29 cellular contexts compared by ENCODE assay signal in the genomic region with DNA sequence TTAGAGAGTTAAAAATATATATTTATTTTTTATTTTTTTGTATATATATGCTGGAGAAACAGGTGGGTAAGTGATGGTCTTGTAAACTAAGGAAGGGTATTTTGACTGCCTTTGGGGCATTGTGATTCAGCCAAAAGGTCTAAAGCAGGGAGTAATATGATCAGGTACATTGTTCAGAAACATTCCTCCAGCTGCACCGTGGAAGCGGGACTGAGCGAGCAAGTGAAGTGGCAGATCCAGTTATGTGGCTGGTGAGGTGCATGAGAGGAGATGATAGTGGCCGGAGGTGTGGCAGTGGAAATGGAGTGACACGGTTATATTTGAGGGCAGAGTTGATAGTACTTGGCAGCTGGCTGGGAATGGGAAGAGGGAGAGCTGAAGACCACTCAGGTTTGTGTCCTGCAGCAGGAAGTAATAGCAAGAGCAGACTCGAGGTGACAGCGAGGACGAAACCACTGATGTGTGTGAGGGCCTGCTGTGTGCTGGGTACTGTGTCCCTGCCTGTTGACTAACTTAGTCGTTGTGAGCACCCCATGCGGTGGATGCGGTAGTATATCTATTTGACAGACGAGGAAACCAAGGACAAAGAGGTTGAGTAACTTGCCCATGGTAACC. TPM values are rescaled to one million over a fixed set of nuclear protein-coding genes. Genes with fewer than 3 reads are reported as not detected.
DNase-seq lines count a peak whose midpoint lies in the region; ATAC-seq, FAIRE-seq and TF ChIP-seq lines count a peak whose summit lies in the region.
"Had no signal": no experiment of that assay in that cellular context is flagged by ENCODE, and none has a peak within 500 bp of the region (broad histone marks: within the 10 kb centered on the region; RNA-seq: fewer than 3 reads in every experiment).

No MANE protein-coding gene starts in this region.

- ATAC-seq in HepG2 (peak; percentile 13; the same call in 1 of the 3 replicates), right lobe of liver (no peak), Panc1 (peak; percentile 25; the same call in 1 of the 2 replicates), HG02571 (IDR thresholded peaks at IDR 0.05; ENCODE audit: unreplicated experiment) (no peak), HG02852 (IDR thresholded peaks at IDR 0.05; ENCODE audit: unreplicated experiment) (no peak)
- ATAC-seq: activated CD8-positive, alpha-beta memory T cell treated with anti-CD3 and anti-CD28 coated beads, Interleukin-2, amount 10 ng/mL, durations not matched to agents 7 days and 5 days; gastrocnemius medialis; left cardiac atrium; sciatic nerve; stimulated activated memory B cell treated with anti-CD40 and anti-IgM and Interleukin-4, amounts not matched to agents 10 μg/mL and 1 μg/mL and 100 μg/mL, for 72 hours had no signal

- H3K27ac ChIP-seq in HepG2 (ENCODE audit: extremely low read length, insufficient read depth, low read length): no peak overlapping the region
- H3K27ac ChIP-seq in right lobe of liver: no peak overlapping the region
- no peak overlapping the region for H3K27ac ChIP-seq in Panc1 (ENCODE audit: low read length)
- H3K27ac ChIP-seq in endothelial cell of umbilical vein (ENCODE audit: insufficient read depth, low read depth, low read length): no peak overlapping the region
- H3K27ac ChIP-seq: C4-2B, gastrocnemius medialis, suprapubic skin, WERI-Rb-1 had no signal

- no peak overlapping the region for H3K4me3 Mint-ChIP-seq in type B pancreatic cell
- H3K4me3 Mint-ChIP-seq: activated CD4-positive, alpha-beta T cell treated with anti-CD3 and anti-CD28 coated beads, Interleukin-2, amount 10 ng/mL, durations not matched to agents 7 days and 5 days; activated CD8-positive, alpha-beta memory T cell treated with anti-CD3 and anti-CD28 coated beads, Interleukin-2, amount 10 ng/mL, durations not matched to agents 7 days and 5 days; activated naive CD8-positive, alpha-beta T cell treated with anti-CD3 and anti-CD28 coated beads, Interleukin-2, amount 10 ng/mL, durations not matched to agents 7 days and 5 days; stimulated activated memory B cell treated with anti-CD40 and anti-IgM and Interleukin-4, amounts not matched to agents 10 μg/mL and 1 μg/mL and 100 μg/mL, for 72 hours had no signal

- DNase-seq in HepG2 (ENCODE audit: low spot score) (no peak), right lobe of liver (no peak), Panc1 (ENCODE audit: low read depth, low spot score) (no peak), endothelial cell of umbilical vein (ENCODE audit: low read depth, low spot score) (no peak), type B pancreatic cell (ENCODE audit: extremely low spot score, unreplicated experiment) (no peak)
- DNase-seq in stimulated activated naive CD4-positive, alpha-beta T cell treated with Interleukin-2 at 50 U/mL for 16 hours (lab: John Stamatoyannopoulos, UW): no peak
- DNase-seq: activated CD4-positive, alpha-beta T cell treated with anti-CD3 and anti-CD28 coated beads, Interleukin-2, amount 10 ng/mL, durations not matched to agents 7 days and 5 days; activated CD8-positive, alpha-beta memory T cell treated with anti-CD3 and anti-CD28 coated beads, Interleukin-2, amount 10 ng/mL, durations not matched to agents 7 days and 5 days; activated naive CD8-positive, alpha-beta T cell treated with anti-CD3 and anti-CD28 coated beads, Interleukin-2, amount 10 ng/mL, durations not matched to agents 7 days and 5 days; Calu3; DND-41; gastrocnemius medialis; hippocampal formation; left cardiac atrium; NCI-H1048; NCI-H1694; NCI-H226; NCI-H774; stimulated activated CD4-positive, alpha-beta T cell treated with anti-CD3 and anti-CD28 coated beads, Interleukin-4, amount 100 ng/mL, for 24 hours; T1000; WERI-Rb-1 had no signal

- TF ChIP-seq POLR2A in HepG2 (IDR thresholded peaks at IDR 0.05; ENCODE audit: insufficient read depth in 1 of 2, low read depth in 2 of 2, low read length in 2 of 2): no peak
- no peak for TF ChIP-seq POLR2A in right lobe of liver (IDR thresholded peaks at IDR 0.05)
- no peak for TF ChIP-seq POLR2A in endothelial cell of umbilical vein (IDR thresholded peaks at IDR 0.05; ENCODE audit: low read depth, low read length)

- CTCF ChIA-PET in HepG2 (lab: Yijun Ruan, JAX; ENCODE audit: low intra/inter-chr PET ratio, low total read pairs): no interaction called here
- CTCF ChIA-PET in Panc1 (lab: Charles Lee): no interaction called here
- CTCF ChIA-PET in endothelial cell of umbilical vein (lab: Charles Lee): interaction anchor here (0.6 to 1.0 kb wide), 2 partner anchors 50 to 697 kb away, joined by 3 to 4 read pairs; no protein-coding TSS in a partner anchor

- POLR2A ChIA-PET in HepG2 (lab: Yijun Ruan, JAX): no interaction called here
- POLR2A ChIA-PET in Panc1 (lab: Charles Lee): interaction anchor here (0.6 kb wide), 1 partner anchor 69 kb away, joined by 3 read pairs; no protein-coding TSS in a partner anchor
- POLR2A ChIA-PET in endothelial cell of umbilical vein (lab: Charles Lee): no interaction called here

- no peaks in the 10 kb centered on the region for H3K9me3 ChIP-seq in HepG2 (ENCODE audit: low read length)
- no peaks in the 10 kb centered on the region for H3K9me3 ChIP-seq in right lobe of liver
- H3K9me3 ChIP-seq in Panc1 (ENCODE audit: control insufficient read depth, insufficient read depth, low read depth, low read length): no peaks in the 10 kb centered on the region
- H3K9me3 ChIP-seq in endothelial cell of umbilical vein (replicated peaks; ENCODE audit: control insufficient read depth, insufficient read depth, low read length): no peaks in the 10 kb centered on the region
- H3K9me3 ChIP-seq: gastrocnemius medialis, suprapubic skin had no signal

- H3K9me3 Mint-ChIP-seq in type B pancreatic cell: no peaks in the 10 kb centered on the region
- H3K9me3 Mint-ChIP-seq: activated CD4-positive, alpha-beta T cell treated with anti-CD3 and anti-CD28 coated beads, Interleukin-2, amount 10 ng/mL, durations not matched to agents 7 days and 5 days; activated naive CD8-positive, alpha-beta T cell treated with anti-CD3 and anti-CD28 coated beads, Interleukin-2, amount 10 ng/mL, durations not matched to agents 7 days and 5 days; stimulated activated memory B cell treated with anti-CD40 and anti-IgM and Interleukin-4, amounts not matched to agents 10 μg/mL and 1 μg/mL and 100 μg/mL, for 72 hours had no signal

- no peak for TF ChIP-seq EP300 in HepG2 (IDR thresholded peaks at IDR 0.05; ENCODE audit: low read depth in 2 of 2, low read length in 2 of 2)
- TF ChIP-seq EP300 in HepG2 (CRISPR knock-in tag; IDR thresholded peaks at IDR 0.05; ENCODE audit: borderline replicate concordance): no peak

- FAIRE-seq in HepG2 (lab: Jason Lieb, UNC): no peak
- no peak for FAIRE-seq in endothelial cell of umbilical vein (lab: Jason Lieb, UNC)
- FAIRE-seq: astrocyte, GM18507 had no signal

- H2AFZ ChIP-seq in HepG2 (ENCODE audit: low read length): no peak overlapping the region
- H2AFZ ChIP-seq in endothelial cell of umbilical vein (ENCODE audit: low read depth, low read length): no peak overlapping the region

- H3K4me2 ChIP-seq in HepG2 (ENCODE audit: low read depth, low read length): no peak overlapping the region
- H3K4me2 ChIP-seq in endothelial cell of umbilical vein (ENCODE audit: insufficient read depth, low read length): no peak overlapping the region

- TF ChIP-seq CTCF in HepG2 (CRISPR knock-in tag; IDR thresholded peaks at IDR 0.05): no peak
- TF ChIP-seq CTCF in right lobe of liver (IDR thresholded peaks at IDR 0.05): no peak
- no peak for TF ChIP-seq CTCF in Panc1 (IDR thresholded peaks at IDR 0.05)
- TF ChIP-seq CTCF in endothelial cell of umbilical vein (IDR thresholded peaks at IDR 0.05; ENCODE audit: extremely low read depth in 1 of 2, insufficient read depth in 1 of 2, low read depth in 1 of 2, low read length in 2 of 2): no peak
- no peak for TF ChIP-seq CTCF in type B pancreatic cell (conservative IDR thresholded peaks at IDR 0.05)

- no peak overlapping the region for H3K9ac ChIP-seq in HepG2 (ENCODE audit: insufficient read depth, low read depth, low read length)
- H3K9ac ChIP-seq in endothelial cell of umbilical vein (replicated peaks; ENCODE audit: extremely low read depth, insufficient read depth, low read length): no peak overlapping the region

- intact Hi-C loops in HepG2 (cut with micrococcal nuclease; ENCODE audit: unreplicated experiment): no loop called here
- intact Hi-C loops in right lobe of liver (cut with DNase I): no loop called here
- intact Hi-C loops in Panc1 (cut with micrococcal nuclease; ENCODE audit: unreplicated experiment): no loop called here
- intact Hi-C loops in endothelial cell of umbilical vein (cut with micrococcal nuclease): no loop called here

- no peaks in the 10 kb centered on the region; the same call in 1 of the 2 replicates for H4K20me1 ChIP-seq in HepG2 (ENCODE audit: insufficient read depth, low read length)
- H4K20me1 ChIP-seq in endothelial cell of umbilical vein (replicated peaks; ENCODE audit: control insufficient read depth, extremely low read depth, insufficient read depth, low read length): peaks cover 2% of the 10 kb centered on the region

- no peaks in the 10 kb centered on the region for H3K27me3 ChIP-seq in HepG2 (ENCODE audit: control insufficient read depth in 1 of 2, insufficient read depth in 2 of 2, low read length in 2 of 2)
- H3K27me3 ChIP-seq in right lobe of liver: no peaks in the 10 kb centered on the region
- H3K27me3 ChIP-seq in Panc1 (ENCODE audit: control insufficient read depth, insufficient read depth, low read length): no peaks in the 10 kb centered on the region
- H3K27me3 ChIP-seq in endothelial cell of umbilical vein (ENCODE audit: control insufficient read depth in 2 of 2, insufficient read depth in 2 of 2, low read length in 2 of 2): no peaks in the 10 kb centered on the region
- H3K27me3 ChIP-seq: gastrocnemius medialis, suprapubic skin had no signal

- H3K36me3 Mint-ChIP-seq in type B pancreatic cell: peaks cover 30% of the 10 kb centered on the region

- BruUV-seq in HepG2 (replicated peaks; lab: Mats Ljungman, UMichigan): no TSS peak
- no TSS peak for BruUV-seq in Panc1 (replicated peaks; lab: Mats Ljungman, UMichigan)
- no TSS peak for BruUV-seq in endothelial cell of umbilical vein (replicated peaks; lab: Mats Ljungman, UMichigan)

- dilution Hi-C loops in endothelial cell of umbilical vein (cut with MboI; ENCODE audit: extremely low pct_ligation_motif_present, low sequenced_read_pairs): no loop called here

- H3K4me1 ChIP-seq in HepG2 (ENCODE audit: insufficient read depth, low read length): no peaks in the 10 kb centered on the region
- H3K4me1 ChIP-seq in right lobe of liver: no peaks in the 10 kb centered on the region
- peaks cover 37% of the 10 kb centered on the region for H3K4me1 ChIP-seq in Panc1 (ENCODE audit: control insufficient read depth, insufficient read depth, low read length)
- no peaks in the 10 kb centered on the region for H3K4me1 ChIP-seq in endothelial cell of umbilical vein (ENCODE audit: control insufficient read depth, extremely low read depth, insufficient read depth, low read length)
- H3K4me1 ChIP-seq: suprapubic skin had no signal

- TF ChIP-seq RAD21 in HepG2 (CRISPR knock-in tag; IDR thresholded peaks at IDR 0.05): no peak

- H3K36me3 ChIP-seq in HepG2 (replicated peaks in 1 of 2; ENCODE audit: control insufficient read depth in 1 of 2, insufficient read depth in 2 of 2, low read length in 2 of 2): peaks cover 15 to 77% of the 10 kb centered on the region in 2 experiments
- peaks cover 0 to 93% (median 28%) of the 10 kb centered on the region in 4 donors for H3K36me3 ChIP-seq in right lobe of liver
- H3K36me3 ChIP-seq in Panc1 (ENCODE audit: control insufficient read depth, insufficient read depth, low read length): peaks cover 38% of the 10 kb centered on the region
- H3K36me3 ChIP-seq in endothelial cell of umbilical vein (ENCODE audit: control insufficient read depth in 2 of 2, extremely low read depth in 1 of 2, insufficient read depth in 2 of 2, low read length in 2 of 2): peaks cover 42 to 48% of the 10 kb centered on the region in 2 experiments

- in situ Hi-C loops in HepG2 (cut with HindIII; ENCODE audit: extremely low pct_ligation_motif_present, low pct_unique_long_range_greater_than_20kb): no loop called here
- in situ Hi-C loops in Panc1 (cut with HindIII; ENCODE audit: low pct_unique_long_range_greater_than_20kb, low sequenced_read_pairs): no loop called here

- H3K4me3 ChIP-seq in HepG2 (replicated peaks in 1 of 3; ENCODE audit: insufficient read depth in 1 of 3, low read depth in 2 of 3, low read length in 3 of 3) (no peak overlapping the region), right lobe of liver (no peak overlapping the region), Panc1 (ENCODE audit: low read depth in 2 of 2, low read length in 2 of 2) (no peak overlapping the region), endothelial cell of umbilical vein (replicated peaks in 1 of 3; ENCODE audit: insufficient read depth in 1 of 3, low read depth in 1 of 3, low read length in 3 of 3) (no peak overlapping the region)
- H3K4me3 ChIP-seq: gastrocnemius medialis, suprapubic skin had no signal

- no peaks in the 10 kb centered on the region for H3K79me2 ChIP-seq in HepG2 (ENCODE audit: insufficient read depth, low read length)
- H3K79me2 ChIP-seq in endothelial cell of umbilical vein (ENCODE audit: control insufficient read depth, insufficient read depth, low read length): peaks cover 66% of the 10 kb centered on the region

- H3K27me3 Mint-ChIP-seq in type B pancreatic cell: no peaks in the 10 kb centered on the region
- H3K27me3 Mint-ChIP-seq: activated CD4-positive, alpha-beta T cell treated with anti-CD3 and anti-CD28 coated beads, Interleukin-2, amount 10 ng/mL, durations not matched to agents 7 days and 5 days; activated CD8-positive, alpha-beta memory T cell treated with anti-CD3 and anti-CD28 coated beads, Interleukin-2, amount 10 ng/mL, durations not matched to agents 7 days and 5 days; activated naive CD8-positive, alpha-beta T cell treated with anti-CD3 and anti-CD28 coated beads, Interleukin-2, amount 10 ng/mL, durations not matched to agents 7 days and 5 days; stimulated activated memory B cell treated with anti-CD40 and anti-IgM and Interleukin-4, amounts not matched to agents 10 μg/mL and 1 μg/mL and 100 μg/mL, for 72 hours had no signal

- H3K4me1 Mint-ChIP-seq in type B pancreatic cell (ENCODE audit: unreplicated experiment): peaks cover 4% of the 10 kb centered on the region
- H3K4me1 Mint-ChIP-seq: activated CD8-positive, alpha-beta memory T cell treated with anti-CD3 and anti-CD28 coated beads, Interleukin-2, amount 10 ng/mL, durations not matched to agents 7 days and 5 days; stimulated activated memory B cell treated with anti-CD40 and anti-IgM and Interleukin-4, amounts not matched to agents 10 μg/mL and 1 μg/mL and 100 μg/mL, for 72 hours had no signal

- whole genome bisulfite sequencing in HepG2 (ENCODE audit: low lambda C conversion rate): 92% methylated on average over 12 of the region's 12 CpGs
- 91% methylated on average over 6 of the region's 12 CpGs for WGBS in right lobe of liver (ENCODE audit: insufficient coverage, low coverage, low lambda C conversion rate, missing lambda C conversion rate)

- peak overlapping the region; percentile 13 for H3K27ac Mint-ChIP-seq in type B pancreatic cell
- H3K27ac Mint-ChIP-seq: activated CD4-positive, alpha-beta T cell treated with anti-CD3 and anti-CD28 coated beads, Interleukin-2, amount 10 ng/mL, durations not matched to agents 7 days and 5 days; activated CD8-positive, alpha-beta memory T cell treated with anti-CD3 and anti-CD28 coated beads, Interleukin-2, amount 10 ng/mL, durations not matched to agents 7 days and 5 days; activated naive CD8-positive, alpha-beta T cell treated with anti-CD3 and anti-CD28 coated beads, Interleukin-2, amount 10 ng/mL, durations not matched to agents 7 days and 5 days; stimulated activated memory B cell treated with anti-CD40 and anti-IgM and Interleukin-4, amounts not matched to agents 10 μg/mL and 1 μg/mL and 100 μg/mL, for 72 hours had no signal

- H3K9me1 ChIP-seq in endothelial cell of umbilical vein (replicated peaks; ENCODE audit: control insufficient read depth, extremely low read depth, insufficient read depth, low read length): no peaks in the 10 kb centered on the region

RNA-seq across cellular contexts. Expression of gene EID3, which starts 39.2 kb away (rescaled TPM):
- total RNA-seq in HepG2 (2016; rRNA removed; fragmentation: Illumina TruSeq; extraction: Trizol): 0.27 and 4.5 TPM in 2 replicates
- 0.20 TPM in 1 of 2 replicates, not detected in the other for total RNA-seq in HepG2 (2016; cell fraction: cytosol; rRNA removed; fragmentation: Illumina TruSeq; extraction: Trizol; ENCODE audit: low read depth)
- total RNA-seq in HepG2 (2016; cell fraction: insoluble cytoplasmic fraction; rRNA removed; fragmentation: Illumina TruSeq; extraction: Trizol): 0.37 and 4.2 TPM in 2 replicates
- 0.24 and 0.28 TPM in 2 replicates for total RNA-seq in HepG2 (2016; cell fraction: membrane; rRNA removed; fragmentation: Illumina TruSeq; extraction: Trizol)
- 19.9 and 21.8 TPM in 2 replicates for total RNA-seq in HepG2 (2016; cell fraction: nucleus; rRNA removed; fragmentation: Illumina TruSeq; extraction: Trizol)
- polyA plus RNA-seq in HepG2 (2011; rRNA removed): 0.38 and 0.56 TPM in 2 replicates
- not detected in 2 replicates for polyA plus RNA-seq in HepG2 (2011; cell fraction: cytosol; rRNA removed)
- 2.2 and 2.8 TPM in 2 replicates for polyA plus RNA-seq in HepG2 (2011; cell fraction: nucleus; rRNA removed)
- polyA plus RNA-seq in HepG2 (2012): 0.13 and 0.39 TPM in 2 replicates
- 0.07 TPM in 1 of 2 replicates, not detected in the other for polyA plus RNA-seq in HepG2 (2016; cell fraction: cytosol; fragmentation: Illumina TruSeq; extraction: Trizol; ENCODE audit: low read depth)
- 0.21 TPM in 1 of 2 replicates, not detected in the other for polyA plus RNA-seq in HepG2 (2016; cell fraction: insoluble cytoplasmic fraction; fragmentation: Illumina TruSeq; extraction: Trizol; ENCODE audit: low read depth)
- polyA plus RNA-seq in HepG2 (2016; cell fraction: membrane; fragmentation: Illumina TruSeq; extraction: Trizol; ENCODE audit: low read depth): not detected in 2 replicates
- polyA plus RNA-seq in HepG2 (2016; cell fraction: nucleus; fragmentation: Illumina TruSeq; extraction: Trizol; ENCODE audit: insufficient read depth, low read depth): 5.1 and 5.3 TPM in 2 replicates
- polyA minus RNA-seq in HepG2 (2011; rRNA and poly(A)+ RNA removed; ENCODE audit: low replicate concordance): 3.3 and 7.0 TPM in 2 replicates
- polyA minus RNA-seq in HepG2 (2011; cell fraction: cytosol; rRNA and poly(A)+ RNA removed): not detected in 2 replicates
- 26.4 and 27.4 TPM in 2 replicates for polyA minus RNA-seq in HepG2 (2011; cell fraction: nucleus; rRNA and poly(A)+ RNA removed)
- total RNA-seq in right lobe of liver: 1 to 10 TPM; 1.1 to 7.3 (median 1.4) TPM
- total RNA-seq in Panc1 (2021; ENCODE audit: unreplicated experiment): 18.5 TPM
- 12.6 TPM for polyA plus RNA-seq in Panc1 (2012; ENCODE audit: insufficient read length)
- total RNA-seq in endothelial cell of umbilical vein: 12.7 and 14.5 TPM in 2 replicates
- polyA plus RNA-seq in endothelial cell of umbilical vein: 1.2 and 1.5 TPM in 2 replicates
- polyA plus RNA-seq in endothelial cell of umbilical vein (2011; cell fraction: cytosol; rRNA removed): 1.0 and 1.3 TPM in 2 replicates
- polyA plus RNA-seq in endothelial cell of umbilical vein (2011; cell fraction: nucleus; rRNA removed): 15.9 and 18.5 TPM in 2 replicates
- 0.82 and 1.2 TPM in 2 replicates for polyA plus RNA-seq in endothelial cell of umbilical vein (2012)
- polyA minus RNA-seq in endothelial cell of umbilical vein: 12.0 and 16.2 TPM in 2 replicates
- polyA minus RNA-seq in endothelial cell of umbilical vein (2011; cell fraction: cytosol; rRNA and poly(A)+ RNA removed): 1.5 TPM
- polyA minus RNA-seq in endothelial cell of umbilical vein (2011; cell fraction: nucleus; rRNA and poly(A)+ RNA removed): 47.8 and 76.6 TPM in 2 replicates
- total RNA-seq in type B pancreatic cell (ENCODE audit: low replicate concordance): 2.9 and 7.3 TPM in 2 replicates

Comparison
In these comparisons a context has a peak if more than half of its experiments do, and no peak if none do; other contexts are left out.
1. ATAC-seq: peak in HepG2 (single experiment) and Panc1 (single experiment); none in right lobe of liver (0 of 4), HG02571 (single experiment) and HG02852 (single experiment).